ENCODE assay signal across 12 cellular contexts in genomic region chr3:114333180-114333922, GRCh38.
A peak's percentile ranks its signal among the peaks of the same experiment; 100 is the strongest.
DNase-seq lines count a peak whose midpoint lies in the region; ATAC-seq lines count a peak whose summit lies in the region.
"Had no signal": no experiment of that assay in that cellular context is flagged by ENCODE, and none has a peak within 500 bp of the region (broad histone marks: within the 10 kb centered on the region; RNA-seq: fewer than 3 reads in every experiment).

No MANE protein-coding gene starts in this region.

- peaks cover 15% of the 10 kb centered on the region; the same call in 1 of the 2 replicates for H3K9me3 ChIP-seq in NT2/D1 (ENCODE audit: insufficient read depth, low read length)
- H3K9me3 ChIP-seq: pancreas had no signal

- ATAC-seq in GM19395 (IDR thresholded peaks at IDR 0.05; ENCODE audit: unreplicated experiment) (peak; percentile 27), GM21390 (IDR thresholded peaks at IDR 0.05; ENCODE audit: unreplicated experiment) (no peak), HG03045 (IDR thresholded peaks at IDR 0.05; ENCODE audit: unreplicated experiment) (no peak)
- no peak for ATAC-seq in central memory CD8-positive, alpha-beta T cell (replicated peaks; ENCODE audit: extremely low read depth, poor library complexity, severe bottlenecking)
- ATAC-seq: pancreas had no signal

- H3K4me1 ChIP-seq in NT2/D1 (ENCODE audit: insufficient read depth, insufficient read length): no peaks in the 10 kb centered on the region
- H3K4me1 ChIP-seq: pancreas had no signal

- H3K36me3 Mint-ChIP-seq in central memory CD8-positive, alpha-beta T cell (ENCODE audit: insufficient read depth): peaks cover 14% of the 10 kb centered on the region

- H3K4me3 ChIP-seq in NT2/D1 (ENCODE audit: insufficient read length, low read depth): no peak overlapping the region
- H3K4me3 ChIP-seq: pancreas had no signal

- H3K9me3 Mint-ChIP-seq in central memory CD8-positive, alpha-beta T cell: no peaks in the 10 kb centered on the region

- H3K9ac ChIP-seq in NT2/D1 (ENCODE audit: insufficient read length, low read depth): no peak overlapping the region

- H3K27me3 ChIP-seq in NT2/D1 (ENCODE audit: insufficient read depth, insufficient read length): no peaks in the 10 kb centered on the region
- H3K27me3 ChIP-seq: pancreas had no signal

- peaks cover 66% of the 10 kb centered on the region for H3K4me1 Mint-ChIP-seq in central memory CD8-positive, alpha-beta T cell

- H3K4me3 Mint-ChIP-seq in central memory CD8-positive, alpha-beta T cell: peak overlapping the region; percentile 28

- H3K27me3 Mint-ChIP-seq in central memory CD8-positive, alpha-beta T cell: no peaks in the 10 kb centered on the region

- H3K36me3 ChIP-seq in NT2/D1 (ENCODE audit: insufficient read depth, insufficient read length, low read length): no peaks in the 10 kb centered on the region

- peak; percentile 32 for DNase-seq in NT2/D1 (ENCODE audit: low read depth, low spot score)
- no peak for DNase-seq in central memory CD8-positive, alpha-beta T cell (ENCODE audit: low spot score in 2 of 2)
- DNase-seq in putamen (ENCODE audit: low spot score): peak; percentile 72
- DNase-seq in MV-4-11 (lab: John Stamatoyannopoulos, UW): no peak
- no peak for DNase-seq in SKM-1 treated with dmso at 0.1 percent for 144 hours (lab: John Stamatoyannopoulos, UW; ENCODE audit: unreplicated experiment)
- DNase-seq: NCI-H345; pancreas; SHP77; stimulated activated CD4-positive, alpha-beta T cell treated with anti-CD3 and anti-CD28 coated beads, Interleukin-1b, Interleukin-23, amount 100 ng/mL, for 48 hours had no signal

- peak overlapping the region; percentile 90 for H3K27ac Mint-ChIP-seq in central memory CD8-positive, alpha-beta T cell (ENCODE audit: low read depth)

Comparison
In these comparisons a context has a peak if more than half of its experiments do, and no peak if none do; other contexts are left out.
1. DNase-seq: peak in NT2/D1 (single experiment) and putamen (single experiment); none in central memory CD8-positive, alpha-beta T cell (0 of 2), MV-4-11 (single experiment) and SKM-1 treated with dmso at 0.1 percent for 144 hours (single experiment).